In genomic region chr2:119760876-119761275, GRCh38 we compare ENCODE assay signal across 8 cellular contexts. TPM values are rescaled to one million over a fixed set of nuclear protein-coding genes. Genes with fewer than 3 reads are reported as not detected.
A peak's percentile ranks its signal among the peaks of the same experiment; 100 is the strongest.
DNase-seq lines count a peak whose midpoint lies in the region; ATAC-seq and TF ChIP-seq lines count a peak whose summit lies in the region.

No MANE protein-coding gene starts in this region.

- POLR2A ChIA-PET in activated CD4-positive, alpha-beta T cell treated with anti-CD3 and anti-CD28 coated beads for 36 hours (lab: Charles Lee) = no interaction called here

- H3K27me3 ChIP-seq in endodermal cell (ENCODE audit: control insufficient read depth, insufficient read depth, low read length, poor library complexity, severe bottlenecking) (no peaks in the 10 kb centered on the region), neuron (ENCODE audit: insufficient read depth, low read length) (no peaks in the 10 kb centered on the region)

- H3K27ac ChIP-seq in endodermal cell (ENCODE audit: low read depth, low read length) = no peak overlapping the region

- H3K27ac Mint-ChIP-seq in activated CD4-positive, alpha-beta T cell treated with anti-CD3 and anti-CD28 coated beads for 36 hours = peak overlapping the region; percentile 76
- peak overlapping the region; percentile 97 for H3K27ac Mint-ChIP-seq in endodermal cell

- TF ChIP-seq CTCF in endodermal cell (conservative IDR thresholded peaks at IDR 0.05) = no peak

- H3K9me3 ChIP-seq in endodermal cell (ENCODE audit: control insufficient read depth, low read length) (no peaks in the 10 kb centered on the region), neuron (ENCODE audit: low read length) (peaks cover 1% of the 10 kb centered on the region)

- H3K36me3 ChIP-seq in endodermal cell (ENCODE audit: control insufficient read depth, insufficient read depth, low read length) (no peaks in the 10 kb centered on the region), neuron (ENCODE audit: insufficient read depth, low read length) (no peaks in the 10 kb centered on the region)

- WGBS in endodermal cell (ENCODE audit: insufficient coverage in 1 of 2, insufficient read length in 1 of 2), 2 experiments = 6 to 7% methylated on average over 5 of the region's 5 CpGs

- CTCF ChIA-PET in activated CD4-positive, alpha-beta T cell treated with anti-CD3 and anti-CD28 coated beads for 36 hours (lab: Charles Lee) = interaction anchor here (0.6 to 2.0 kb wide), 10 partner anchors 9 to 83 kb away, joined by 3 to 5 read pairs (median 3); no protein-coding TSS in a partner anchor

- no peaks in the 10 kb centered on the region for H3K9me3 Mint-ChIP-seq in activated CD4-positive, alpha-beta T cell treated with anti-CD3 and anti-CD28 coated beads for 36 hours (ENCODE audit: low read depth)
- H3K9me3 Mint-ChIP-seq in endodermal cell = no peaks in the 10 kb centered on the region

- H3K27me3 Mint-ChIP-seq in activated CD4-positive, alpha-beta T cell treated with anti-CD3 and anti-CD28 coated beads for 36 hours = no peaks in the 10 kb centered on the region
- H3K27me3 Mint-ChIP-seq in endodermal cell (ENCODE audit: insufficient read depth) = peaks cover 2% of the 10 kb centered on the region

- H3K4me3 ChIP-seq in endodermal cell (ENCODE audit: low read length) (peak overlapping the region; percentile 92), neuron (ENCODE audit: low read length) (peak overlapping the region; percentile 82)

- H3K4me3 Mint-ChIP-seq in activated CD4-positive, alpha-beta T cell treated with anti-CD3 and anti-CD28 coated beads for 36 hours = peak overlapping the region; percentile 72
- peak overlapping the region; percentile 90 for H3K4me3 Mint-ChIP-seq in endodermal cell

- peaks cover 6% of the 10 kb centered on the region for H3K36me3 Mint-ChIP-seq in activated CD4-positive, alpha-beta T cell treated with anti-CD3 and anti-CD28 coated beads for 36 hours (ENCODE audit: low read depth)
- H3K36me3 Mint-ChIP-seq in endodermal cell (ENCODE audit: low read depth) = no peaks in the 10 kb centered on the region

- H2AFZ ChIP-seq in neuron (ENCODE audit: low read depth, low read length) = peak overlapping the region; percentile 78

- no peak for DNase-seq in activated CD4-positive, alpha-beta T cell treated with anti-CD3 and anti-CD28 coated beads for 36 hours
- no peak for DNase-seq in activated CD4-positive, alpha-beta T cell treated with anti-CD3 and anti-CD28 coated beads, Interleukin-2, amount 50 U/mL, for 4 hours
- peak; percentile 60 for DNase-seq in OCI-M1 (lab: John Stamatoyannopoulos, UW)
- no peak for DNase-seq in endodermal cell
- DNase-seq in stimulated activated CD4-positive, alpha-beta T cell treated with anti-CD3 and anti-CD28 coated beads, Interleukin-4, amount 100 ng/mL, for 24 hours = no peak

- H3K4me1 ChIP-seq in endodermal cell (ENCODE audit: control insufficient read depth, insufficient read depth, low read length) = no peaks in the 10 kb centered on the region
- H3K4me1 ChIP-seq in neuron (ENCODE audit: insufficient read depth, low read length) = peaks cover 21% of the 10 kb centered on the region

- no peak for ATAC-seq in activated CD4-positive, alpha-beta T cell treated with anti-CD3 and anti-CD28 coated beads for 36 hours
- ATAC-seq in HG02759 (IDR thresholded peaks at IDR 0.05; ENCODE audit: unreplicated experiment) (no peak), HG03039 (IDR thresholded peaks at IDR 0.05; ENCODE audit: unreplicated experiment) (no peak)

- intact Hi-C loops in activated CD4-positive, alpha-beta T cell treated with anti-CD3 and anti-CD28 coated beads for 36 hours (cut with DNase I, micrococcal nuclease) = loop anchor here in 1 of 2 experiments (2.0 kb wide), 1 partner anchor 18 kb away; no protein-coding TSS in a partner anchor

- peak overlapping the region; percentile 89 for H3K9ac ChIP-seq in endodermal cell (ENCODE audit: extremely low read depth, low read length, poor library complexity, severe bottlenecking)

- H3K4me1 Mint-ChIP-seq in activated CD4-positive, alpha-beta T cell treated with anti-CD3 and anti-CD28 coated beads for 36 hours = peaks cover 51% of the 10 kb centered on the region
- H3K4me1 Mint-ChIP-seq in endodermal cell = peaks cover 30% of the 10 kb centered on the region

RNA-seq across cellular contexts. Expression of gene PTPN4, which starts 1.2 kb away (rescaled TPM):
- total RNA-seq in activated CD4-positive, alpha-beta T cell treated with anti-CD3 and anti-CD28 coated beads for 36 hours = 10 to 100 TPM; 32.4 to 38.0 TPM
- 10 to 100 TPM; 52.6 to 69.8 TPM for total RNA-seq in endodermal cell
- polyA plus RNA-seq in endodermal cell (2013, experiment 1 of 2) = 36.4 TPM
- 22.5 TPM for polyA plus RNA-seq in endodermal cell (2013, experiment 2 of 2)
